Comparison of ENCODE assay signal across 1 cellular context in the genomic region with DNA sequence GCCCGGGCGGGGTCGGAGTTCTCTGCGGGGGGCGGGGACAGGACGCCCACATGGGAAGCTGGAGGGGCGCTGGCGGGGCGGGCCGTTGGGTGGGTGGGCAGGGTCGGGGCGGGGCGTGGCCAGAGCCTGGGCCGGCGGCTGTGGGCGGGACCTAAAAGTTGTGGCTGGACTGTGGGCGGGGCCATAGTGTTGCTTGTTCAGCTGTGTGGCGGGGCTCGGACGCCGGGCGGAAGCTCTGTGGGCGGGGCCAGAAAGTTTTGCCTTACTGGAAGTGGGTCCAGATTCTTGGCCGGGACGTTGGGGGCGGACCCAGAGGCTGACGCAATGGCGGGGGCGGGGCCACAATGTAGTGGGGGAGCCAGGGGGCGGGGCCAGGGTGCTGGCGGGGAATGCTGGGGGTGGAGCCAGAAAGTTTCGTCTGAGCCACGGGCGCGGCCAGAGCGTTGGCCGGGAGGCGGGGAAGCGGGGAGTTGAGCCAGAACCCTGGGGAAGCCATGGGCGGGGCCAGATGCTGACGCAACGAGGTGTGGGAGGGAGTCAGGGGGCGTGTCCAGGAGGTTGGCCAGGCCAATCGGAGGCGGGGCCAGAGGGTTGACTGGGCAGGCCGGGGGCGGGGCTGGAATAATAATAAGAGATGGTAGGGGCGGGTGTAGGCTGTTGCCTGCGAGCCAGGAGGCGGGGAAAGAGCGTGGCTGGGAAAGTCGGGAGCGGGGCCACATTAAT.
TF ChIP-seq lines count a peak whose summit lies in the region.

No MANE protein-coding gene starts in this region.

TF ChIP-seq in neural cell, 6 proteins besides CTCF, POLR2A, EP300 and RAD21 (continued from another document):
- TF ChIP-seq, protein P1, sequence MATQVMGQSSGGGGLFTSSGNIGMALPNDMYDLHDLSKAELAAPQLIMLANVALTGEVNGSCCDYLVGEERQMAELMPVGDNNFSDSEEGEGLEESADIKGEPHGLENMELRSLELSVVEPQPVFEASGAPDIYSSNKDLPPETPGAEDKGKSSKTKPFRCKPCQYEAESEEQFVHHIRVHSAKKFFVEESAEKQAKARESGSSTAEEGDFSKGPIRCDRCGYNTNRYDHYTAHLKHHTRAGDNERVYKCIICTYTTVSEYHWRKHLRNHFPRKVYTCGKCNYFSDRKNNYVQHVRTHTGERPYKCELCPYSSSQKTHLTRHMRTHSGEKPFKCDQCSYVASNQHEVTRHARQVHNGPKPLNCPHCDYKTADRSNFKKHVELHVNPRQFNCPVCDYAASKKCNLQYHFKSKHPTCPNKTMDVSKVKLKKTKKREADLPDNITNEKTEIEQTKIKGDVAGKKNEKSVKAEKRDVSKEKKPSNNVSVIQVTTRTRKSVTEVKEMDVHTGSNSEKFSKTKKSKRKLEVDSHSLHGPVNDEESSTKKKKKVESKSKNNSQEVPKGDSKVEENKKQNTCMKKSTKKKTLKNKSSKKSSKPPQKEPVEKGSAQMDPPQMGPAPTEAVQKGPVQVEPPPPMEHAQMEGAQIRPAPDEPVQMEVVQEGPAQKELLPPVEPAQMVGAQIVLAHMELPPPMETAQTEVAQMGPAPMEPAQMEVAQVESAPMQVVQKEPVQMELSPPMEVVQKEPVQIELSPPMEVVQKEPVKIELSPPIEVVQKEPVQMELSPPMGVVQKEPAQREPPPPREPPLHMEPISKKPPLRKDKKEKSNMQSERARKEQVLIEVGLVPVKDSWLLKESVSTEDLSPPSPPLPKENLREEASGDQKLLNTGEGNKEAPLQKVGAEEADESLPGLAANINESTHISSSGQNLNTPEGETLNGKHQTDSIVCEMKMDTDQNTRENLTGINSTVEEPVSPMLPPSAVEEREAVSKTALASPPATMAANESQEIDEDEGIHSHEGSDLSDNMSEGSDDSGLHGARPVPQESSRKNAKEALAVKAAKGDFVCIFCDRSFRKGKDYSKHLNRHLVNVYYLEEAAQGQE (IDR thresholded peaks at IDR 0.05; ENCODE audit: borderline replicate concordance): no peak
- no peak for TF ChIP-seq SMC3 (conservative IDR thresholded peaks at IDR 0.05; ENCODE audit: poor library complexity)
- no peak for TF ChIP-seq POLR2AphosphoS5 (IDR thresholded peaks at IDR 0.05)
- TF ChIP-seq MXI1 (conservative IDR thresholded peaks at IDR 0.05; ENCODE audit: poor library complexity, severe bottlenecking): no peak
- no peak for TF ChIP-seq EZH2 (IDR thresholded peaks at IDR 0.05; ENCODE audit: borderline replicate concordance, insufficient read depth, low read length, poor library complexity, severe bottlenecking)
TF ChIP-seq in neural cell: peak in this region for 0.
